ENCODE assay signal across 12 cellular contexts in the genomic region with DNA sequence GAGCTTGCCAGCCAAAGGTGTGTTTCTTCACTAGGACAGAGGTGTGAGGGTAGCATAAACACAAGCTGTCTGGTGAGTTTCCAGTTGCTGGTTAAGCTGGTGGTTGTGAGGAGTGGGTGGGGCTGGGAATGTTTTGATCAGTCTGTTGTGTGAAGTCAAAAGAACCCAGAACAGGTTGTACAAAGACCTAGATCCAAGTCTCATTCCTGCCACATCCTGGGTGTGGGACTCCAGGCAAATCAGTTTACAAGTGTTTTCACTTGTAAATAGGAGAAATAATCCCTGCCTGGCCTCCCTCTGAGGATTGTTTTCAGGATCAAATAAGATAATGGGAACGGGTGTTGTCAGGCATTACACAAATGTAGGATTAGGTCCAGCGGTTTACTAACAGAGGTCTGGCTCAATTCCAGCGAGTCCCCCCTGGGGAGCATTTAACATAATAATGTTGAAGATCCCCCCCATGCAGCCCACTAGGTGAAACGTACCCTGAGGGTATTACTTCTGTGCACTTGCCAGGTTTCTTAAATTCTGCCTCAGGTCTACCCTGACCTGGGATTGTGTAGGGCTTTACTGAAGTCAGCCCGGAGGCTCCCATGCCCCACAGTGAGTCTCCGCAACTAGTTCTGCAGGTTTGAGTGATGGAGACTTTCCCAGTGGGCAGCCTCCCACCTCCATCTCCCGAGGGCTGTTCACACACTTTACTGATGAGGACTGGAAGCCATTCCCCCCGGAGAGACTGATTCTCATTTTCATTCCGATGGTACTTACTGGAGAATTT. TPM values are rescaled to one million over a fixed set of nuclear protein-coding genes. Genes with fewer than 3 reads are reported as not detected.
DNase-seq lines count a peak whose midpoint lies in the region; ATAC-seq, FAIRE-seq and TF ChIP-seq lines count a peak whose summit lies in the region.
"Had no signal": no experiment of that assay in that cellular context is flagged by ENCODE, and none has a peak within 500 bp of the region (broad histone marks: within the 10 kb centered on the region; RNA-seq: fewer than 3 reads in every experiment).

No MANE protein-coding gene starts in this region.

- peak overlapping the region; percentile 12 for H3K9ac ChIP-seq in HepG2 (ENCODE audit: insufficient read depth, low read depth, low read length)
- H3K9ac ChIP-seq in mesenchymal stem cell (ENCODE audit: low read length) = peak overlapping the region; percentile 11

- ATAC-seq in HepG2 (no peak), right lobe of liver (no peak), GM21723 (IDR thresholded peaks at IDR 0.05; ENCODE audit: unreplicated experiment) (no peak), GM18870 (IDR thresholded peaks at IDR 0.05; ENCODE audit: unreplicated experiment) (no peak), GM18502 (IDR thresholded peaks at IDR 0.05; ENCODE audit: poor library complexity, unreplicated experiment) (no peak)

- H2BK120ac ChIP-seq in mesenchymal stem cell (ENCODE audit: low read depth, low read length) = no peak overlapping the region

- H3K4me2 ChIP-seq in HepG2 (ENCODE audit: low read depth, low read length) = peak overlapping the region; percentile 13; the same call in 1 of the 2 replicates
- peak overlapping the region; percentile 61 for H3K4me2 ChIP-seq in mesenchymal stem cell (ENCODE audit: low read length, poor library complexity, severe bottlenecking)

- POLR2A ChIA-PET in HepG2 (lab: Yijun Ruan, JAX) = no interaction called here
- POLR2A ChIA-PET in MCF 10A (lab: Yijun Ruan, JAX) = interaction anchor here (0.6 to 1.2 kb wide), 9 partner anchors 12 to 76 kb away, joined by 3 to 10 read pairs (median 4); a partner anchor contains a TSS

- no peak overlapping the region for H4K8ac ChIP-seq in mesenchymal stem cell (ENCODE audit: low read length)

- no peaks in the 10 kb centered on the region for H3K9me3 Mint-ChIP-seq in MCF 10A (ENCODE audit: unreplicated experiment)

- no peaks in the 10 kb centered on the region for H3K9me3 ChIP-seq in HepG2 (ENCODE audit: low read length)
- no peaks in the 10 kb centered on the region for H3K9me3 ChIP-seq in right lobe of liver
- no peaks in the 10 kb centered on the region for H3K9me3 ChIP-seq in mesenchymal stem cell (ENCODE audit: control insufficient read depth, low read length)
- H3K9me3 ChIP-seq: SJSA1 had no signal

- H4K20me1 ChIP-seq in HepG2 (ENCODE audit: insufficient read depth, low read length) = no peaks in the 10 kb centered on the region

- WGBS in HepG2 (ENCODE audit: low lambda C conversion rate) = 17% methylated on average over 9 of the region's 9 CpGs
- WGBS in right lobe of liver (ENCODE audit: insufficient coverage, low coverage, low lambda C conversion rate, missing lambda C conversion rate) = 18% methylated on average over 6 of the region's 9 CpGs
- WGBS in mesenchymal stem cell = 7% methylated on average over 9 of the region's 9 CpGs

- H3K4me3 Mint-ChIP-seq in MCF 10A (ENCODE audit: unreplicated experiment) = peak overlapping the region; percentile 93

- H3K18ac ChIP-seq in mesenchymal stem cell (ENCODE audit: low read depth in 1 of 2, low read length in 2 of 2) = no peak overlapping the region

- H2BK15ac ChIP-seq in mesenchymal stem cell (ENCODE audit: low read depth, poor library complexity, severe bottlenecking) = no peak overlapping the region

- no peak for DNase-seq in HepG2 (ENCODE audit: low spot score)
- DNase-seq in right lobe of liver = no peak
- peak; percentile 47 for DNase-seq in MCF 10A (ENCODE audit: unreplicated experiment)
- DNase-seq in mesenchymal stem cell = no peak
- no peak for DNase-seq in activated naive CD4-positive, alpha-beta T cell treated with Interleukin-2 at 50 U/mL for 16 hours
- DNase-seq: activated naive CD4-positive, alpha-beta T cell; C1 segment of cervical spinal cord; stimulated activated CD4-positive, alpha-beta T cell treated with anti-CD3 and anti-CD28 coated beads, Interleukin-2, amount 100 ng/mL, for 24 hours had no signal

- peaks cover 1% of the 10 kb centered on the region for H3K79me1 ChIP-seq in mesenchymal stem cell (replicated peaks; ENCODE audit: low read length, poor library complexity, severe bottlenecking)

- H3K27ac Mint-ChIP-seq in MCF 10A (ENCODE audit: low read depth, unreplicated experiment) = peak overlapping the region; percentile 98

- no peak overlapping the region for H3K4ac ChIP-seq in mesenchymal stem cell (ENCODE audit: low read depth in 1 of 2, low read length in 2 of 2)

- H3K4me1 ChIP-seq in HepG2 (ENCODE audit: insufficient read depth, low read length) = peaks cover 27% of the 10 kb centered on the region
- H3K4me1 ChIP-seq in right lobe of liver = no peaks in the 10 kb centered on the region
- H3K4me1 ChIP-seq in mesenchymal stem cell (ENCODE audit: control insufficient read depth, insufficient read depth, low read depth, low read length) = peaks cover 10% of the 10 kb centered on the region

- CTCF ChIA-PET in HepG2 (lab: Yijun Ruan, JAX; ENCODE audit: low intra/inter-chr PET ratio, low total read pairs) (no interaction called here), MCF 10A (lab: Yijun Ruan, JAX) (interaction anchor here (0.7 kb wide), 2 partner anchors 78 to 111 kb away, joined by 3 read pairs; no protein-coding TSS in a partner anchor)

- H3K36me3 Mint-ChIP-seq in MCF 10A (ENCODE audit: insufficient read depth, unreplicated experiment) = peaks cover 12% of the 10 kb centered on the region

- no peak overlapping the region for H2AK5ac ChIP-seq in mesenchymal stem cell (ENCODE audit: low read length, severe bottlenecking)

- no peaks in the 10 kb centered on the region for H3K27me3 Mint-ChIP-seq in MCF 10A (ENCODE audit: insufficient read depth, unreplicated experiment)

- H3K79me2 ChIP-seq in HepG2 (ENCODE audit: insufficient read depth, low read length) = peaks cover 19% of the 10 kb centered on the region

- H3K4me1 Mint-ChIP-seq in MCF 10A (ENCODE audit: insufficient read depth, unreplicated experiment) = peaks cover 19% of the 10 kb centered on the region

- no peak overlapping the region for H3K4me3 ChIP-seq in HepG2 (replicated peaks in 1 of 3; ENCODE audit: insufficient read depth in 1 of 3, low read depth in 2 of 3, low read length in 3 of 3)
- H3K4me3 ChIP-seq in right lobe of liver = no peak overlapping the region
- peak overlapping the region in 1 of 2 experiments; percentile 62 for H3K4me3 ChIP-seq in mesenchymal stem cell (ENCODE audit: insufficient read depth in 1 of 2, low read depth in 1 of 2, low read length in 2 of 2)
- H3K4me3 ChIP-seq: SJSA1 had no signal

- no peak for TF ChIP-seq RAD21 in HepG2 (CRISPR knock-in tag; IDR thresholded peaks at IDR 0.05)

- no peak overlapping the region for H2BK12ac ChIP-seq in mesenchymal stem cell (ENCODE audit: low read length in 2 of 2)

- H2AFZ ChIP-seq in HepG2 (ENCODE audit: low read length) (no peak overlapping the region), mesenchymal stem cell (ENCODE audit: low read depth, low read length) (no peak overlapping the region)

- H3K36me3 ChIP-seq in HepG2 (replicated peaks in 1 of 2; ENCODE audit: control insufficient read depth in 1 of 2, insufficient read depth in 2 of 2, low read length in 2 of 2) (no peaks in the 10 kb centered on the region), right lobe of liver (no peaks in the 10 kb centered on the region), mesenchymal stem cell (ENCODE audit: control insufficient read depth in 1 of 2, insufficient read depth in 2 of 2, low read depth in 1 of 2, low read length in 2 of 2) (no peaks in the 10 kb centered on the region)
- H3K36me3 ChIP-seq: SJSA1 had no signal

- TF ChIP-seq CTCF in HepG2 (CRISPR knock-in tag; IDR thresholded peaks at IDR 0.05) (no peak), right lobe of liver (IDR thresholded peaks at IDR 0.05) (no peak), MCF 10A (IDR thresholded peaks at IDR 0.05; ENCODE audit: unreplicated experiment) (no peak)

- no TSS peak for BruUV-seq in HepG2 (replicated peaks; lab: Mats Ljungman, UMichigan)
- BruUV-seq in MCF 10A (replicated peaks; lab: Mats Ljungman, UMichigan) = no TSS peak

- no peak for FAIRE-seq in HepG2 (lab: Jason Lieb, UNC)

- no peak overlapping the region for H4K91ac ChIP-seq in mesenchymal stem cell (ENCODE audit: low read length)

- no peak for TF ChIP-seq POLR2A in HepG2 (IDR thresholded peaks at IDR 0.05; ENCODE audit: insufficient read depth in 1 of 2, low read depth in 2 of 2, low read length in 2 of 2)
- TF ChIP-seq POLR2A in right lobe of liver (IDR thresholded peaks at IDR 0.05) = no peak

- H2BK5ac ChIP-seq in mesenchymal stem cell (ENCODE audit: low read depth, low read length, poor library complexity, severe bottlenecking) = no peak overlapping the region

- H3K14ac ChIP-seq in mesenchymal stem cell (ENCODE audit: low read length in 2 of 2) = no peak overlapping the region

- H3K27ac ChIP-seq in HepG2 (ENCODE audit: extremely low read length, insufficient read depth, low read length) = no peak overlapping the region
- no peak overlapping the region for H3K27ac ChIP-seq in right lobe of liver
- no peak overlapping the region for H3K27ac ChIP-seq in mesenchymal stem cell (ENCODE audit: low read length, poor library complexity, severe bottlenecking)
- H3K27ac ChIP-seq: SJSA1 had no signal

- no peak overlapping the region for H3K23ac ChIP-seq in mesenchymal stem cell (ENCODE audit: low read length in 2 of 2)

- H3K27me3 ChIP-seq in HepG2 (ENCODE audit: control insufficient read depth in 1 of 2, insufficient read depth in 2 of 2, low read length in 2 of 2) (no peaks in the 10 kb centered on the region), right lobe of liver (no peaks in the 10 kb centered on the region), mesenchymal stem cell (ENCODE audit: control insufficient read depth in 1 of 2, insufficient read depth in 1 of 2, low read length in 2 of 2) (peaks cover 0 to 26% of the 10 kb centered on the region in 2 experiments)

- TF ChIP-seq EP300 in HepG2 (IDR thresholded peaks at IDR 0.05; ENCODE audit: low read depth in 2 of 2, low read length in 2 of 2) (no peak), HepG2 (CRISPR knock-in tag; IDR thresholded peaks at IDR 0.05; ENCODE audit: borderline replicate concordance) (no peak)

- intact Hi-C loops in HepG2 (cut with micrococcal nuclease; ENCODE audit: unreplicated experiment) (no loop called here), right lobe of liver (cut with DNase I) (loop anchor here in 1 of 2 donors (10.0 kb wide), 1 partner anchor 52 kb away; no protein-coding TSS in a partner anchor), MCF 10A (cut with micrococcal nuclease) (no loop called here)

- in situ Hi-C loops in HepG2 (cut with HindIII; ENCODE audit: extremely low pct_ligation_motif_present, low pct_unique_long_range_greater_than_20kb) = no loop called here

RNA-seq across cellular contexts. Expression of a gene that starts 2.6 kb away (rescaled TPM):
- total RNA-seq in HepG2 (2016; rRNA removed; fragmentation: Illumina TruSeq; extraction: Trizol) (10.1 and 14.1 TPM in 2 replicates), right lobe of liver (10 to 100 TPM in 2 of 6 experiments, 1 to 10 TPM in 4; 8.3 to 11.4 (median 9.7) TPM), MCF 10A (2022) (9.0 and 11.4 TPM in 2 replicates)
- 2.9 and 3.3 TPM in 2 replicates for total RNA-seq in HepG2 (2016; cell fraction: cytosol; rRNA removed; fragmentation: Illumina TruSeq; extraction: Trizol; ENCODE audit: low read depth)
- total RNA-seq in HepG2 (2016; cell fraction: insoluble cytoplasmic fraction; rRNA removed; fragmentation: Illumina TruSeq; extraction: Trizol) = 9.8 and 14.0 TPM in 2 replicates
- total RNA-seq in HepG2 (2016; cell fraction: membrane; rRNA removed; fragmentation: Illumina TruSeq; extraction: Trizol) = 10.0 and 10.9 TPM in 2 replicates
- total RNA-seq in HepG2 (2016; cell fraction: nucleus; rRNA removed; fragmentation: Illumina TruSeq; extraction: Trizol) = 8.0 and 9.6 TPM in 2 replicates
- 6.3 and 7.2 TPM in 2 replicates for polyA plus RNA-seq in HepG2 (2011; rRNA removed)
- polyA plus RNA-seq in HepG2 (2011; cell fraction: cytosol; rRNA removed) = 6.8 and 7.1 TPM in 2 replicates
- polyA plus RNA-seq in HepG2 (2011; cell fraction: nucleus; rRNA removed) = 4.3 and 4.5 TPM in 2 replicates
- polyA plus RNA-seq in HepG2 (2012) = 7.3 TPM in 2 replicates
- 2.3 and 2.6 TPM in 2 replicates for polyA plus RNA-seq in HepG2 (2016; cell fraction: cytosol; fragmentation: Illumina TruSeq; extraction: Trizol; ENCODE audit: low read depth)
- polyA plus RNA-seq in HepG2 (2016; cell fraction: insoluble cytoplasmic fraction; fragmentation: Illumina TruSeq; extraction: Trizol; ENCODE audit: low read depth) = 10.6 and 11.0 TPM in 2 replicates
- polyA plus RNA-seq in HepG2 (2016; cell fraction: membrane; fragmentation: Illumina TruSeq; extraction: Trizol; ENCODE audit: low read depth) = 5.8 TPM in 2 replicates
- 6.0 and 9.1 TPM in 2 replicates for polyA plus RNA-seq in HepG2 (2016; cell fraction: nucleus; fragmentation: Illumina TruSeq; extraction: Trizol; ENCODE audit: insufficient read depth, low read depth)
- polyA minus RNA-seq in HepG2 (2011; rRNA and poly(A)+ RNA removed; ENCODE audit: low replicate concordance) = 7.4 and 20.0 TPM in 2 replicates
- polyA minus RNA-seq in HepG2 (2011; cell fraction: cytosol; rRNA and poly(A)+ RNA removed) = 5.0 and 6.0 TPM in 2 replicates
- polyA minus RNA-seq in HepG2 (2011; cell fraction: nucleus; rRNA and poly(A)+ RNA removed) = 6.0 and 11.5 TPM in 2 replicates
- polyA plus RNA-seq in mesenchymal stem cell (2013, experiment 1 of 2) = 4.1 TPM
- polyA plus RNA-seq in mesenchymal stem cell (2013, experiment 2 of 2) = 4.2 TPM

RNA-seq across cellular contexts. Expression of a gene that starts 18.1 kb away (rescaled TPM):
- total RNA-seq in HepG2 (2016; rRNA removed; fragmentation: Illumina TruSeq; extraction: Trizol) (1.3 and 2.3 TPM in 2 replicates), right lobe of liver (1 to 10 TPM; 3.5 to 8.5 (median 7.4) TPM), MCF 10A (2022) (1.9 and 2.1 TPM in 2 replicates)
- 0.53 and 0.71 TPM in 2 replicates for total RNA-seq in HepG2 (2016; cell fraction: cytosol; rRNA removed; fragmentation: Illumina TruSeq; extraction: Trizol; ENCODE audit: low read depth)
- 1.4 and 2.4 TPM in 2 replicates for total RNA-seq in HepG2 (2016; cell fraction: insoluble cytoplasmic fraction; rRNA removed; fragmentation: Illumina TruSeq; extraction: Trizol)
- 1.2 and 1.3 TPM in 2 replicates for total RNA-seq in HepG2 (2016; cell fraction: membrane; rRNA removed; fragmentation: Illumina TruSeq; extraction: Trizol)
- 2.1 and 2.5 TPM in 2 replicates for total RNA-seq in HepG2 (2016; cell fraction: nucleus; rRNA removed; fragmentation: Illumina TruSeq; extraction: Trizol)
- polyA plus RNA-seq in HepG2 (2011; rRNA removed) = 1.7 TPM in 2 replicates
- 1.2 and 1.6 TPM in 2 replicates for polyA plus RNA-seq in HepG2 (2011; cell fraction: cytosol; rRNA removed)
- 1.4 and 1.8 TPM in 2 replicates for polyA plus RNA-seq in HepG2 (2011; cell fraction: nucleus; rRNA removed)
- polyA plus RNA-seq in HepG2 (2012) = 1.6 TPM in 2 replicates
- polyA plus RNA-seq in HepG2 (2016; cell fraction: cytosol; fragmentation: Illumina TruSeq; extraction: Trizol; ENCODE audit: low read depth) = 0.20 and 0.28 TPM in 2 replicates
- 1.5 and 2.1 TPM in 2 replicates for polyA plus RNA-seq in HepG2 (2016; cell fraction: insoluble cytoplasmic fraction; fragmentation: Illumina TruSeq; extraction: Trizol; ENCODE audit: low read depth)
- 0.54 and 0.77 TPM in 2 replicates for polyA plus RNA-seq in HepG2 (2016; cell fraction: membrane; fragmentation: Illumina TruSeq; extraction: Trizol; ENCODE audit: low read depth)
- polyA plus RNA-seq in HepG2 (2016; cell fraction: nucleus; fragmentation: Illumina TruSeq; extraction: Trizol; ENCODE audit: insufficient read depth, low read depth) = 0.97 and 2.2 TPM in 2 replicates
- 1.8 and 4.0 TPM in 2 replicates for polyA minus RNA-seq in HepG2 (2011; rRNA and poly(A)+ RNA removed; ENCODE audit: low replicate concordance)
- polyA minus RNA-seq in HepG2 (2011; cell fraction: cytosol; rRNA and poly(A)+ RNA removed) = 2.5 and 2.7 TPM in 2 replicates
- 4.5 and 7.1 TPM in 2 replicates for polyA minus RNA-seq in HepG2 (2011; cell fraction: nucleus; rRNA and poly(A)+ RNA removed)
- 0.88 TPM for polyA plus RNA-seq in mesenchymal stem cell (2013, experiment 1 of 2)
- polyA plus RNA-seq in mesenchymal stem cell (2013, experiment 2 of 2) = 0.79 TPM

RNA-seq across cellular contexts. Expression of a gene that starts 44.7 kb away (rescaled TPM):
- total RNA-seq in HepG2 (2016; rRNA removed; fragmentation: Illumina TruSeq; extraction: Trizol) (10.0 and 15.6 TPM in 2 replicates), right lobe of liver (1 to 10 TPM; 2.3 to 5.5 (median 3.4) TPM), MCF 10A (2022) (10.6 and 11.7 TPM in 2 replicates)
- total RNA-seq in HepG2 (2016; cell fraction: cytosol; rRNA removed; fragmentation: Illumina TruSeq; extraction: Trizol; ENCODE audit: low read depth) = 2.8 and 5.8 TPM in 2 replicates
- 9.8 and 13.9 TPM in 2 replicates for total RNA-seq in HepG2 (2016; cell fraction: insoluble cytoplasmic fraction; rRNA removed; fragmentation: Illumina TruSeq; extraction: Trizol)
- total RNA-seq in HepG2 (2016; cell fraction: membrane; rRNA removed; fragmentation: Illumina TruSeq; extraction: Trizol) = 3.2 and 4.3 TPM in 2 replicates
- 7.9 and 8.8 TPM in 2 replicates for total RNA-seq in HepG2 (2016; cell fraction: nucleus; rRNA removed; fragmentation: Illumina TruSeq; extraction: Trizol)
- polyA plus RNA-seq in HepG2 (2011; rRNA removed) = 4.3 and 7.6 TPM in 2 replicates
- polyA plus RNA-seq in HepG2 (2011; cell fraction: cytosol; rRNA removed) = 4.0 and 4.3 TPM in 2 replicates
- 5.0 and 5.6 TPM in 2 replicates for polyA plus RNA-seq in HepG2 (2011; cell fraction: nucleus; rRNA removed)
- polyA plus RNA-seq in HepG2 (2012) = 3.6 and 5.3 TPM in 2 replicates
- polyA plus RNA-seq in HepG2 (2016; cell fraction: cytosol; fragmentation: Illumina TruSeq; extraction: Trizol; ENCODE audit: low read depth) = 0.28 and 0.32 TPM in 2 replicates
- polyA plus RNA-seq in HepG2 (2016; cell fraction: insoluble cytoplasmic fraction; fragmentation: Illumina TruSeq; extraction: Trizol; ENCODE audit: low read depth) = 9.9 and 10.1 TPM in 2 replicates
- polyA plus RNA-seq in HepG2 (2016; cell fraction: membrane; fragmentation: Illumina TruSeq; extraction: Trizol; ENCODE audit: low read depth) = 0.65 and 0.99 TPM in 2 replicates
- polyA plus RNA-seq in HepG2 (2016; cell fraction: nucleus; fragmentation: Illumina TruSeq; extraction: Trizol; ENCODE audit: insufficient read depth, low read depth) = 9.3 and 11.2 TPM in 2 replicates
- 4.6 and 10.2 TPM in 2 replicates for polyA minus RNA-seq in HepG2 (2011; rRNA and poly(A)+ RNA removed; ENCODE audit: low replicate concordance)
- 4.4 and 6.0 TPM in 2 replicates for polyA minus RNA-seq in HepG2 (2011; cell fraction: cytosol; rRNA and poly(A)+ RNA removed)
- polyA minus RNA-seq in HepG2 (2011; cell fraction: nucleus; rRNA and poly(A)+ RNA removed) = 6.2 and 6.3 TPM in 2 replicates
- polyA plus RNA-seq in mesenchymal stem cell (2013, experiment 1 of 2) = 6.8 TPM
- 6.5 TPM for polyA plus RNA-seq in mesenchymal stem cell (2013, experiment 2 of 2)
